Comparison of ENCODE assay signal across 31 cellular contexts in genomic region chr19:52995711-52996110, GRCh38. TPM values are rescaled to one million over a fixed set of nuclear protein-coding genes. Genes with fewer than 3 reads are reported as not detected.
"Had no signal": no experiment of that assay in that cellular context is flagged by ENCODE, and none has a peak within 500 bp of the region (broad histone marks: within the 10 kb centered on the region; RNA-seq: fewer than 3 reads in every experiment).

No MANE protein-coding gene starts in this region.

- H3K27ac ChIP-seq: stomach, suprapubic skin, testis, thoracic aorta, thyroid gland, tibial artery, tibial nerve, transverse colon, upper lobe of left lung, upper lobe of right lung, uterus, vagina had no signal

- ATAC-seq: stimulated activated effector memory CD8-positive, alpha-beta T cell treated with anti-CD3 and anti-CD28 coated beads, Interleukin-12 subunit alpha, Interleukin-12 subunit beta, amount 100 ng/mL, for 72 hours; stimulated activated memory B cell treated with anti-CD40 and anti-IgM and Interleukin-4, amounts not matched to agents 10 μg/mL and 1 μg/mL and 100 μg/mL, for 72 hours; stimulated activated naive B cell treated with anti-CD40 and anti-IgM and Interleukin-4, amounts not matched to agents 10 μg/mL and 1 μg/mL and 100 μg/mL, for 72 hours; stimulated activated naive CD8-positive, alpha-beta T cell treated with anti-CD3 and anti-CD28 coated beads, Interleukin-15, amount 100 ng/mL, for 72 hours; stimulated activated naive CD8-positive, alpha-beta T cell treated with anti-CD3 and anti-CD28 coated beads, Interleukin-15, Interleukin-2, amounts not matched to agents 100 U/mL and 50 U/mL, for 24 hours; upper lobe of right lung had no signal

- H3K4me3 ChIP-seq: stomach, suprapubic skin, testis, thoracic aorta, thyroid gland, tibial artery, tibial nerve, transverse colon, upper lobe of left lung, upper lobe of right lung, uterus, vagina had no signal

- H3K4me1 Mint-ChIP-seq: stimulated activated memory B cell treated with anti-CD40 and anti-IgM and Interleukin-4, amounts not matched to agents 10 μg/mL and 1 μg/mL and 100 μg/mL, for 72 hours had no signal

- H3K27ac Mint-ChIP-seq: stimulated activated effector memory CD8-positive, alpha-beta T cell treated with anti-CD3 and anti-CD28 coated beads, Interleukin-12 subunit alpha, Interleukin-12 subunit beta, amount 100 ng/mL, for 72 hours; stimulated activated memory B cell treated with anti-CD40 and anti-IgM and Interleukin-4, amounts not matched to agents 10 μg/mL and 1 μg/mL and 100 μg/mL, for 72 hours; stimulated activated naive B cell treated with anti-CD40 and anti-IgM and Interleukin-4, amounts not matched to agents 10 μg/mL and 1 μg/mL and 100 μg/mL, for 72 hours; stimulated activated naive CD8-positive, alpha-beta T cell treated with anti-CD3 and anti-CD28 coated beads, Interleukin-15, amount 100 ng/mL, for 72 hours; stimulated activated naive CD8-positive, alpha-beta T cell treated with anti-CD3 and anti-CD28 coated beads, Interleukin-15, Interleukin-2, amounts not matched to agents 100 ng/mL and 50 ng/mL, for 24 hours; type B pancreatic cell had no signal

- H3K27me3 Mint-ChIP-seq: stimulated activated naive CD8-positive, alpha-beta T cell treated with anti-CD3 and anti-CD28 coated beads, Interleukin-15, amount 100 ng/mL, for 72 hours; type B pancreatic cell had no signal

- H3K36me3 Mint-ChIP-seq: stimulated activated effector memory CD8-positive, alpha-beta T cell treated with anti-CD3 and anti-CD28 coated beads, Interleukin-12 subunit alpha, Interleukin-12 subunit beta, amount 100 ng/mL, for 72 hours; type B pancreatic cell had no signal

- H3K9me3 Mint-ChIP-seq: stimulated activated effector memory CD8-positive, alpha-beta T cell treated with anti-CD3 and anti-CD28 coated beads, Interleukin-12 subunit alpha, Interleukin-12 subunit beta, amount 100 ng/mL, for 72 hours; type B pancreatic cell had no signal

- DNase-seq: stimulated activated CD4-positive, alpha-beta T cell treated with anti-CD3 and anti-CD28 coated beads, Interleukin-2, amount 100 ng/mL, for 48 hours; stimulated activated CD4-positive, alpha-beta T cell treated with anti-CD3 and anti-CD28 coated beads, Interleukin-4, amount 100 ng/mL, for 1 hour; stimulated activated CD4-positive, alpha-beta T cell treated with anti-CD3 and anti-CD28 coated beads, Interleukin-4, amount 100 ng/mL, for 24 hours; stimulated activated CD4-positive, alpha-beta T cell treated with anti-CD3 and anti-CD28 coated beads, Interleukin-4, amount 100 ng/mL, for 4 hours; stimulated activated CD8-positive, alpha-beta memory T cell treated with anti-CD3 and anti-CD28 coated beads, Interleukin-4, amount 100 ng/mL, for 48 hours; stimulated activated naive B cell treated with anti-CD40 and anti-IgM and Interleukin-4, amounts not matched to agents 10 μg/mL and 1 μg/mL and 100 μg/mL, for 72 hours; stimulated activated naive CD4-positive, alpha-beta T cell; stimulated activated naive CD4-positive, alpha-beta T cell treated with Interleukin-2 at 50 U/mL for 16 hours; stimulated activated naive CD8-positive, alpha-beta T cell treated with anti-CD3 and anti-CD28 coated beads, Interleukin-15, amount 100 ng/mL, for 72 hours; stimulated activated naive CD8-positive, alpha-beta T cell treated with anti-CD3 and anti-CD28 coated beads, Interleukin-15, Interleukin-2, amounts not matched to agents 100 U/mL and 50 U/mL, for 24 hours; stomach; substantia nigra; testis; thyroid gland; tibial artery; transverse colon; upper lobe of left lung; upper lobe of right lung; uterus had no signal

- H3K9me3 ChIP-seq: suprapubic skin, testis, thoracic aorta, thyroid gland, transverse colon, upper lobe of right lung, uterus, vagina had no signal

- H3K4me1 ChIP-seq: uterus had no signal

- H3K36me3 ChIP-seq: stomach, suprapubic skin, thoracic aorta, thyroid gland, tibial artery, tibial nerve, transverse colon, upper lobe of left lung, upper lobe of right lung, uterus, vagina had no signal

- H3K27me3 ChIP-seq: suprapubic skin, testis, thyroid gland, tibial artery, transverse colon, upper lobe of left lung, upper lobe of right lung, uterus, vagina had no signal

RNA-seq across cellular contexts. Expression of gene ERVV-1, which starts 18.0 kb away (rescaled TPM):
- total RNA-seq: stomach, subcutaneous adipose tissue, suprapubic skin, temporal lobe, thoracic aorta, thyroid gland, tibial nerve, transverse colon, upper lobe of left lung, upper lobe of right lung, urinary bladder, uterus, vagina had no signal
- polyA plus RNA-seq: stomach had no signal

RNA-seq across cellular contexts. Expression of gene ERVV-2, which starts 48.8 kb away (rescaled TPM):
- total RNA-seq: stomach, subcutaneous adipose tissue, suprapubic skin, temporal lobe, testis, thoracic aorta, tibial nerve, transverse colon, upper lobe of left lung, upper lobe of right lung, ureter, urinary bladder, uterus, vagina had no signal
- polyA plus RNA-seq: stomach, urinary bladder had no signal
